Comparison of ENCODE assay signal across 20 cellular contexts in the genomic region with DNA sequence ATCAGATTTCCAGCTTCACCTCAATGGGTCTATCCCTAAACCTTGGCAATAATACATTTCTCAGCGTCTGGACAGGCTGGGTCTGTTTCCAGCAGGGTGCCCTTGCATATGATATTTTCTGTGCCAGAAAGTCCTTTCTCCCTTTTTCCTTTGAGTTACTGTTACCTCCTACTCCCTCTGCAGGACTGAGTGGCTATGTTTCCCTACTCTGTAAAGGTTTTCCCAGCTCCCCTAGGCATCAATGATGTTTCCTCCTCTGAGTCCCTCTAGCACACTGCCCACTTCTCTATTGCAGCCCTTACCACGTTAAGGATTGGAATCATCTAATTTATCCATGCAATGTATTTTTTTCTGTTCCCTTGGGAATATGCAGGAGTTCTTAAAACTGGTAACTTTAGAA.
DNase-seq lines count a peak whose midpoint lies in the region; ATAC-seq and TF ChIP-seq lines count a peak whose summit lies in the region.
"Had no signal": no experiment of that assay in that cellular context is flagged by ENCODE, and none has a peak within 500 bp of the region (broad histone marks: within the 10 kb centered on the region; RNA-seq: fewer than 3 reads in every experiment).

No MANE protein-coding gene starts in this region.

- TF ChIP-seq CTCF in right atrium auricular region (IDR thresholded peaks at IDR 0.05) (no peak), Panc1 (IDR thresholded peaks at IDR 0.05) (no peak), fibroblast of mammary gland (conservative IDR thresholded peaks at IDR 0.05; ENCODE audit: control insufficient read depth, insufficient read depth, low read depth, low read length) (peak; percentile 9)

- in situ Hi-C loops in Panc1 (cut with HindIII; ENCODE audit: low pct_unique_long_range_greater_than_20kb, low sequenced_read_pairs): no loop called here

- DNase-seq in Right ventricle myocardium inferior (ENCODE audit: missing footprints) (no peak), right atrium auricular region (ENCODE audit: low spot score) (no peak), Panc1 (ENCODE audit: low read depth, low spot score) (no peak), fibroblast of mammary gland (ENCODE audit: low read depth) (no peak), superior temporal gyrus (ENCODE audit: extremely low spot score) (peak; percentile 25), HuH-7 (ENCODE audit: low spot score) (no peak), cerebellar nuclear complex (lab: John Stamatoyannopoulos, UW) (no peak)
- DNase-seq: activated CD4-positive, alpha-beta T cell treated with anti-CD3 and anti-CD28 coated beads, Interleukin-2, amount 50 U/mL, for 48 hours; activated naive CD4-positive, alpha-beta T cell treated with anti-CD3 and anti-CD28 coated beads, Interleukin-2, amount 50 U/mL, for 16 hours; activated T-cell treated with anti-CD3 and anti-CD28 coated beads, Interleukin-2, amount 50 U/mL, for 24 hours; effector CD8-positive, alpha-beta T cell; Karpas-422; mucosa of descending colon; NCI-H1417 treated with DMSO at 0.1 percent for 48 hours; NCI-H524 treated with DMSO at 0.1 percent for 48 hours; ovary; stimulated activated CD4-positive, alpha-beta T cell treated with anti-CD3 and anti-CD28 coated beads, Interleukin-2, amount 100 ng/mL, for 48 hours; testis had no signal

- no peaks in the 10 kb centered on the region for H3K27me3 ChIP-seq in right atrium auricular region
- H3K27me3 ChIP-seq in Panc1 (ENCODE audit: control insufficient read depth, insufficient read depth, low read length): no peaks in the 10 kb centered on the region
- H3K27me3 ChIP-seq: BLaER1, ovary, testis had no signal

- H3K4me1 ChIP-seq in right atrium auricular region: peaks cover 0 to 15% of the 10 kb centered on the region in 2 donors
- H3K4me1 ChIP-seq in Panc1 (ENCODE audit: control insufficient read depth, insufficient read depth, low read length): no peaks in the 10 kb centered on the region
- H3K4me1 ChIP-seq: BLaER1, testis had no signal

- H3K9me3 ChIP-seq in right atrium auricular region (no peaks in the 10 kb centered on the region), Panc1 (ENCODE audit: control insufficient read depth, insufficient read depth, low read depth, low read length) (no peaks in the 10 kb centered on the region)
- H3K9me3 ChIP-seq: BLaER1, mucosa of descending colon, ovary, testis had no signal

- CTCF ChIA-PET in Panc1 (lab: Charles Lee): no interaction called here

- H3K4me3 ChIP-seq in right atrium auricular region (no peak overlapping the region), Panc1 (ENCODE audit: low read depth in 2 of 2, low read length in 2 of 2) (no peak overlapping the region), fibroblast of mammary gland (ENCODE audit: control insufficient read depth, low read depth, low read length) (no peak overlapping the region)
- H3K4me3 ChIP-seq: BLaER1, mucosa of descending colon, ovary, testis had no signal

- peak; percentile 36 for ATAC-seq in Right ventricle myocardium inferior
- ATAC-seq in Panc1: 0 out of 2 replicates have a peak, but pooled peaks have one; percentile 51
- ATAC-seq in GM21526 (IDR thresholded peaks at IDR 0.05; ENCODE audit: low FRiP score, unreplicated experiment): no peak
- ATAC-seq: mucosa of descending colon had no signal

- POLR2A ChIA-PET in Panc1 (lab: Charles Lee): no interaction called here

- intact Hi-C loops in Right ventricle myocardium inferior (cut with DNase I) (no loop called here), Panc1 (cut with micrococcal nuclease; ENCODE audit: unreplicated experiment) (no loop called here)

- BruUV-seq in Panc1 (replicated peaks; lab: Mats Ljungman, UMichigan): no TSS peak

- H3K27ac ChIP-seq in right atrium auricular region (no peak overlapping the region), Panc1 (ENCODE audit: low read length) (no peak overlapping the region)
- H3K27ac ChIP-seq: BLaER1, ovary, testis had no signal

- H3K36me3 ChIP-seq in right atrium auricular region (no peaks in the 10 kb centered on the region), Panc1 (ENCODE audit: control insufficient read depth, insufficient read depth, low read length) (no peaks in the 10 kb centered on the region)
- H3K36me3 ChIP-seq: BLaER1, ovary had no signal
